In the genomic region with DNA sequence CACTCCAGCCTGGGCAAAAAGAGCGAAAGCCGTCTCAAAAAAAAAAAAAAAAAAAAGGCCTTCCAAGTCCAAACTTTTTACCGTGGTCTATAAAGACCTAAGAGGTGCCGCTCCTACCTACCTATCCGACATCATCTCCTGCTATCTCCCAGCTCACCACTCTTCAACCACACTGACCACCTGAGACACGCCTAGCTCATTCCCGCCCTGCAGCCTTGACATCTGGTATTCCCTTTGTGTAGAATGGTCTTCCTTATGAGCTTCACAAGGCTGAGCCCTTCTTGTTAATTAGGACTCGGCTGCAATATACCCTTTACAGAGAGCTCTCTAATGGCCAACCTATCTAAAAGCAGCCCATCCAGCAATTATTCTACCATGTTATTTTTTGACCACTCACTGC, we compare ENCODE assay signal across 8 cellular contexts. TPM values are rescaled to one million over a fixed set of nuclear protein-coding genes. Genes with fewer than 3 reads are reported as not detected.
A peak's percentile ranks its signal among the peaks of the same experiment; 100 is the strongest.
DNase-seq lines count a peak whose midpoint lies in the region; ATAC-seq and TF ChIP-seq lines count a peak whose summit lies in the region.

No MANE protein-coding gene starts in this region.

- H3K9ac ChIP-seq in iPS-15b (ENCODE audit: low read depth, low read length), result peak overlapping the region; percentile 87

- no peak for TF ChIP-seq POLR2A in stomach (IDR thresholded peaks at IDR 0.05)

- POLR2A ChIA-PET in activated B cell treated with CpG ODN at 0.5 μM for 24 hours (lab: Charles Lee), result interaction anchor here (0.6 to 1.9 kb wide), 5 partner anchors 17 to 89 kb away, joined by 3 to 16 read pairs (median 4); a partner anchor contains a TSS

- intact Hi-C loops in activated B cell treated with CpG ODN at 0.5 μM for 24 hours (cut with micrococcal nuclease) (loop anchor here (1.0 to 2.0 kb wide), 5 partner anchors 17 to 815 kb away; a partner anchor contains a TSS), stomach (cut with DNase I; ENCODE audit: low total_unique reads) (no loop called here)

- H3K4me3 ChIP-seq in iPS-15b (ENCODE audit: low read depth, low read length), result peak overlapping the region; percentile 97
- peak overlapping the region; percentile 78 to 99 (median 87) for H3K4me3 ChIP-seq in stomach

- H3K36me3 Mint-ChIP-seq in activated B cell treated with CpG ODN at 0.5 μM for 24 hours (ENCODE audit: low read depth), result peaks cover 44% of the 10 kb centered on the region

- peak; percentile 19 for DNase-seq in NCI-H2227 (lab: John Stamatoyannopoulos, UW; ENCODE audit: unreplicated experiment)
- no peak for DNase-seq in NCI-H2227 treated with DMSO at 0.1 percent for 48 hours (lab: John Stamatoyannopoulos, UW)
- DNase-seq in activated B cell treated with CpG ODN at 0.5 μM for 24 hours, result no peak
- no peak for DNase-seq in stomach
- DNase-seq in hepatic stellate cell (ENCODE audit: low spot score), result no peak
- DNase-seq in G401 (ENCODE audit: low spot score), result no peak

- CTCF ChIA-PET in activated B cell treated with CpG ODN at 0.5 μM for 24 hours (lab: Charles Lee), result no interaction called here

- 19 to 36% (median 30%) methylated on average over 8 of the region's 8 CpGs for WGBS in stomach, 5 donors

- H3K36me3 ChIP-seq in iPS-15b (ENCODE audit: control insufficient read depth, insufficient read depth, low read length), result peaks cover 9% of the 10 kb centered on the region
- peaks cover 23 to 38% (median 36%) of the 10 kb centered on the region in 4 donors for H3K36me3 ChIP-seq in stomach

- H3K27ac ChIP-seq in stomach, result peak overlapping the region in 4 of 5 donors; percentile 80 to 89 (median 86)

- H3K4me1 ChIP-seq in iPS-15b (ENCODE audit: control insufficient read depth, insufficient read depth, low read length), result no peaks in the 10 kb centered on the region
- H3K4me1 ChIP-seq in stomach, result peaks cover 21 to 38% (median 32%) of the 10 kb centered on the region in 4 donors

- H3K27ac Mint-ChIP-seq in activated B cell treated with CpG ODN at 0.5 μM for 24 hours, result peak overlapping the region; percentile 91

- in situ Hi-C loops in G401 (cut with HindIII; ENCODE audit: low sequenced_read_pairs), result no loop called here

- peak overlapping the region; percentile 97 for H3K4me3 Mint-ChIP-seq in activated B cell treated with CpG ODN at 0.5 μM for 24 hours

- H3K9me3 Mint-ChIP-seq in activated B cell treated with CpG ODN at 0.5 μM for 24 hours, result no peaks in the 10 kb centered on the region

- TF ChIP-seq CTCF in activated B cell treated with CpG ODN at 0.5 μM for 24 hours (IDR thresholded peaks at IDR 0.05) (no peak), stomach (IDR thresholded peaks at IDR 0.05) (no peak)

- H3K9me3 ChIP-seq in iPS-15b (ENCODE audit: control insufficient read depth, insufficient read depth, low read length) (no peaks in the 10 kb centered on the region), stomach (no peaks in the 10 kb centered on the region)

- H3K4me1 Mint-ChIP-seq in activated B cell treated with CpG ODN at 0.5 μM for 24 hours, result peaks cover 32% of the 10 kb centered on the region

- H3K27me3 Mint-ChIP-seq in activated B cell treated with CpG ODN at 0.5 μM for 24 hours, result no peaks in the 10 kb centered on the region

- no peaks in the 10 kb centered on the region for H3K27me3 ChIP-seq in iPS-15b (ENCODE audit: control insufficient read depth, insufficient read depth, low read length)
- H3K27me3 ChIP-seq in stomach, result no peaks in the 10 kb centered on the region

- TF ChIP-seq EP300 in stomach (IDR thresholded peaks at IDR 0.05), result no peak

- no peak for ATAC-seq in activated B cell treated with CpG ODN at 0.5 μM for 24 hours (ENCODE audit: low read depth)
- ATAC-seq in HG03039 (IDR thresholded peaks at IDR 0.05; ENCODE audit: unreplicated experiment), result no peak

RNA-seq across cellular contexts. Expression of a gene that starts 0.7 kb away (rescaled TPM):
- total RNA-seq in activated B cell treated with CpG ODN at 0.5 μM for 24 hours (56.6 and 65.0 TPM in 2 replicates), stomach (10 to 100 TPM in 3 of 5 donors, 1 to 10 TPM in 2; 2.9 to 58.3 (median 25.5) TPM)
- 100 to 1,000 TPM in 1 of 3 donors, 10 to 100 TPM in 2; 73.3 to 105 (median 81.9) TPM for polyA plus RNA-seq in stomach
- 15.2 and 55.9 TPM in 2 replicates for total RNA-seq in G401 (2014; rRNA removed; shearing (Covaris generic))

RNA-seq across cellular contexts. Expression of a gene that starts 17.2 kb away (rescaled TPM):
- total RNA-seq in activated B cell treated with CpG ODN at 0.5 μM for 24 hours (48.9 and 51.8 TPM in 2 replicates), stomach (10 to 100 TPM; 31.6 to 52.7 (median 38.0) TPM)
- polyA plus RNA-seq in stomach, result 10 to 100 TPM; 60.8 to 78.8 (median 74.9) TPM
- 61.6 and 70.9 TPM in 2 replicates for total RNA-seq in G401 (2014; rRNA removed; shearing (Covaris generic))

RNA-seq across cellular contexts. Expression of a gene that starts 41.0 kb away (rescaled TPM):
- total RNA-seq in activated B cell treated with CpG ODN at 0.5 μM for 24 hours (12.5 and 15.7 TPM in 2 replicates), stomach (100 to 1,000 TPM in 1 of 5 donors, 10 to 100 TPM in 3, 1 to 10 TPM in 1; 2.3 to 221 (median 24.2) TPM)
- polyA plus RNA-seq in stomach, result 10 to 100 TPM; 12.3 to 30.5 (median 14.6) TPM
- total RNA-seq in G401 (2014; rRNA removed; shearing (Covaris generic)), result 47.9 and 53.3 TPM in 2 replicates
